Comparison of ENCODE assay signal across 7 cellular contexts in genomic region chr7:76460767-76461166, GRCh38. TPM values are rescaled to one million over a fixed set of nuclear protein-coding genes. Genes with fewer than 3 reads are reported as not detected.
"Had no signal": no experiment of that assay in that cellular context is flagged by ENCODE, and none has a peak within 500 bp of the region (broad histone marks: within the 10 kb centered on the region; RNA-seq: fewer than 3 reads in every experiment).

No MANE protein-coding gene starts in this region.

RNA-seq across cellular contexts. Expression of gene ZP3, which starts 36.0 kb away (rescaled TPM):
- total RNA-seq: hepatocyte, left ventricle myocardium inferior, left ventricle myocardium superior, lower lobe of right lung had no signal
- polyA plus RNA-seq: hepatocyte had no signal

RNA-seq across cellular contexts. Expression of gene UPK3B, which starts 49.6 kb away (rescaled TPM):
- total RNA-seq: kidney epithelial cell had no signal
- polyA plus RNA-seq: immature natural killer cell had no signal

RNA-seq across cellular contexts. Expression of gene SSC4D, which starts 51.3 kb away (rescaled TPM):
- total RNA-seq: mononuclear cell had no signal
